In genomic region chr3:58584690-58585004, GRCh38 we compare ENCODE assay signal across 8 cellular contexts. TPM values are rescaled to one million over a fixed set of nuclear protein-coding genes. Genes with fewer than 3 reads are reported as not detected.
A peak's percentile ranks its signal among the peaks of the same experiment; 100 is the strongest.
DNase-seq lines count a peak whose midpoint lies in the region; ATAC-seq and TF ChIP-seq lines count a peak whose summit lies in the region.

No MANE protein-coding gene starts in this region.

- no peak overlapping the region for H3K27ac Mint-ChIP-seq in GM23338

- no peaks in the 10 kb centered on the region for H3K36me3 ChIP-seq in GM23338 (ENCODE audit: insufficient read depth)

- H3K4me1 ChIP-seq in GM23338 (ENCODE audit: insufficient read depth), result peaks cover 46% of the 10 kb centered on the region

- H3K27me3 ChIP-seq in GM23338 (ENCODE audit: insufficient read depth), result peaks cover 39% of the 10 kb centered on the region

- H2AFZ ChIP-seq in GM23338, result peak overlapping the region; percentile 97; the same call in 1 of the 2 replicates

- no peaks in the 10 kb centered on the region for H4K20me1 ChIP-seq in GM23338 (replicated peaks; ENCODE audit: insufficient read depth)

- H3K4me2 ChIP-seq in GM23338, result peak overlapping the region; percentile 82

- H3K27ac ChIP-seq in GM23338 (ENCODE audit: low read depth) (no peak overlapping the region), VCaP (peak overlapping the region; percentile 44; the same call in 1 of the 2 replicates), skin epidermis (peak overlapping the region in 17 of 21 experiments; percentile 6 to 85 (median 70))

- no peak for TF ChIP-seq CTCF in GM23338 (conservative IDR thresholded peaks at IDR 0.05; ENCODE audit: low read depth in 2 of 2)
- TF ChIP-seq CTCF in VCaP (conservative IDR thresholded peaks at IDR 0.05), result no peak
- TF ChIP-seq CTCF in foreskin fibroblast (IDR thresholded peaks at IDR 0.05; ENCODE audit: low read depth, low read length), result no peak

- no peak for DNase-seq in GM23338 (ENCODE audit: low spot score)
- DNase-seq in foreskin fibroblast, result no peak
- no peak for DNase-seq in AG08395 (ENCODE audit: low spot score)
- no peak for DNase-seq in D341Med (ENCODE audit: low spot score)
- DNase-seq in GOT3 (lab: John Stamatoyannopoulos, UW), result no peak

- H3K9me3 Mint-ChIP-seq in GM23338, result peaks cover 7% of the 10 kb centered on the region

- H3K79me2 ChIP-seq in GM23338 (replicated peaks; ENCODE audit: insufficient read depth), result no peaks in the 10 kb centered on the region

- peak overlapping the region; percentile 63; the same call in 2 of the 3 replicates for H3K4me3 Mint-ChIP-seq in GM23338

- H3K36me3 Mint-ChIP-seq in GM23338 (ENCODE audit: low read depth), result peaks cover 6% of the 10 kb centered on the region; the same call in 2 of the 3 replicates

- no peak for ATAC-seq in GM23338
- no peak for ATAC-seq in HG03378 (IDR thresholded peaks at IDR 0.05; ENCODE audit: unreplicated experiment)

- H3K27me3 Mint-ChIP-seq in GM23338 (ENCODE audit: insufficient read depth, low read depth, poor library complexity), result peaks cover 44% of the 10 kb centered on the region

- H3K4me3 ChIP-seq in GM23338 (peak overlapping the region; percentile 63), foreskin fibroblast (ENCODE audit: low read depth in 1 of 2, low read length in 2 of 2) (peak overlapping the region; percentile 76 to 84), skin epidermis (peak overlapping the region; percentile 31 to 49 (median 43))

- H3K4me1 Mint-ChIP-seq in GM23338, result peaks cover 43% of the 10 kb centered on the region

- no peaks in the 10 kb centered on the region for H3K9me2 ChIP-seq in GM23338 (ENCODE audit: insufficient read depth)

- H3F3A ChIP-seq in GM23338 (replicated peaks; ENCODE audit: low read depth), result 0 out of 2 replicates have a peak, but pooled peaks cover 7% of the 10 kb centered on the region

TF ChIP-seq in GM23338, 12 proteins besides CTCF, POLR2A, EP300 and RAD21:
- no peak for TF ChIP-seq ZNF462 (CRISPR knock-in tag; IDR thresholded peaks at IDR 0.05)
- TF ChIP-seq ETS1 (IDR thresholded peaks at IDR 0.05), result no peak
- no peak for TF ChIP-seq ZNF331 (CRISPR knock-in tag; IDR thresholded peaks at IDR 0.05; ENCODE audit: low read depth)
- no peak for TF ChIP-seq EZH2 (IDR thresholded peaks at IDR 0.05; ENCODE audit: low read depth, unreplicated experiment)
- TF ChIP-seq CREB1 (CRISPR knock-in tag; IDR thresholded peaks at IDR 0.05; ENCODE audit: low read depth), result no peak
- no peak for TF ChIP-seq POLR2AphosphoS5 (IDR thresholded peaks at IDR 0.05; ENCODE audit: low read depth)
- TF ChIP-seq JUNB (IDR thresholded peaks at IDR 0.05; ENCODE audit: unreplicated experiment), result no peak
- TF ChIP-seq REST (IDR thresholded peaks at IDR 0.05; ENCODE audit: unreplicated experiment), result no peak
- no peak for TF ChIP-seq STAT1 (IDR thresholded peaks at IDR 0.05; ENCODE audit: unreplicated experiment)
- TF ChIP-seq EZH2phosphoT487 (IDR thresholded peaks at IDR 0.05; ENCODE audit: unreplicated experiment), result no peak
- TF ChIP-seq ZNF114 (CRISPR knock-in tag; IDR thresholded peaks at IDR 0.05), result no peak
- no peak for TF ChIP-seq NANOG (IDR thresholded peaks at IDR 0.05; ENCODE audit: borderline replicate concordance)
TF ChIP-seq in GM23338: peak in this region for 0.

RNA-seq across cellular contexts. Expression of gene FAM107A, which starts 7.5 kb away (rescaled TPM):
- 0.89 and 1.0 TPM in 2 replicates for total RNA-seq in GM23338 (2014; rRNA removed; shearing (Covaris generic))
- polyA plus RNA-seq in GM23338 (2016; fragmentation: Nextera tagmentation; extraction: Ambion mirVana), result 0.61 and 1.1 TPM in 2 replicates

RNA-seq across cellular contexts. Expression of gene ACOX2, which starts 47.7 kb away (rescaled TPM):
- total RNA-seq in GM23338 (2014; rRNA removed; shearing (Covaris generic)), result 0.31 and 1.1 TPM in 2 replicates
- polyA plus RNA-seq in GM23338 (2016; fragmentation: Nextera tagmentation; extraction: Ambion mirVana), result 1.9 and 2.9 TPM in 2 replicates
